In the genomic region with DNA sequence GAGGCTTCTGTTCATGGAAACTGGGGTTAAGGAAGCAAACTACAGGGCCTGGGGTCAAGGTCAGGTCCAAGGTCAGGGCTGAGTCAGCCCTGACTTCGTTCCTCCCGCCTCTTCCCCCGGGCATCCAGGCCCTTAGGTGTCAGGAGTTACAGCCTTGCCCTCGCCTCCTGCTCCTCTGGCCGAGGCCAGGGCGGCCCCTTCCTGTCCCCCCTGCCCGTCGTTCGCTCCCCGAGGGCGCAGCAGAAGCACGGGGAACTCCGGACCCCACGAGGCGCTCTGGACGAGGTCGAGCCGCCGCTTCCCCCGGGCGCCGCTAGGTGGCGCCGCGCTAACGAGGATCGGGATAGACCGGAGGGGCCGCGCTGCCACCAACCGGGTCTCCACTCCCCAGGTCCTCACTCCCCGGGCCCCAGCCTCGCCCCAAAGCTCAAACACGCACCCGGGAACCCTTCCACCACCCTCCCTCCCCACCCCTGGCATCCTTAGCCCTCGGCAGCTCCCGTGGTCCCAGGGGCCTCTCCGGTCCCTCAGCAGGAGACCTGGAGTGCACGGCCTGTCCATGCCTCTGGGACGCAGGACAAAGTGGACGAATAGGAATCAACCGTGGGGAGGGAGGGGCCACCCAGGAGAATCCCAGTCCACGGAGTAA, we compare ENCODE assay signal across 8 cellular contexts. TPM values are rescaled to one million over a fixed set of nuclear protein-coding genes. Genes with fewer than 3 reads are reported as not detected.
DNase-seq lines count a peak whose midpoint lies in the region; ATAC-seq and TF ChIP-seq lines count a peak whose summit lies in the region.
"Had no signal": no experiment of that assay in that cellular context is flagged by ENCODE, and none has a peak within 500 bp of the region (broad histone marks: within the 10 kb centered on the region; RNA-seq: fewer than 3 reads in every experiment).

No MANE protein-coding gene starts in this region.

- H3K9ac ChIP-seq in fibroblast of lung (ENCODE audit: insufficient read depth, low read length) = no peak overlapping the region

- peak; percentile 69 for ATAC-seq in HG03280 (IDR thresholded peaks at IDR 0.05; ENCODE audit: unreplicated experiment)

- H3K36me3 Mint-ChIP-seq in nephron (ENCODE audit: low read depth) = no peaks in the 10 kb centered on the region

- H3K9me3 ChIP-seq in fibroblast of lung (ENCODE audit: control insufficient read depth, insufficient read depth, low read depth, low read length) = no peaks in the 10 kb centered on the region

- peak overlapping the region; percentile 77 for H3K4me2 ChIP-seq in fibroblast of lung (ENCODE audit: extremely low read depth, insufficient read depth, low read length)

- H3K4me3 ChIP-seq in fibroblast of lung (replicated peaks in 1 of 4; ENCODE audit: control extremely low read depth in 1 of 4, insufficient read depth in 1 of 4, low read depth in 3 of 4, low read length in 4 of 4) = peak overlapping the region in 2 of 4 experiments; percentile 15 to 33

- no peak overlapping the region for H3K27ac ChIP-seq in fibroblast of lung (ENCODE audit: insufficient read depth, low read length)

- no peak overlapping the region for H3K4me3 Mint-ChIP-seq in nephron

- DNase-seq in OCI-M1 (lab: John Stamatoyannopoulos, UW) (peak; percentile 70), fibroblast of lung (ENCODE audit: low read depth in 2 of 2) (peak; percentile 44 to 53)
- DNase-seq in activated T-cell treated with anti-CD3 and anti-CD28 coated beads, Interleukin-2, amount 50 U/mL, for 1 hour = peak; percentile 83
- DNase-seq in stimulated activated naive CD4-positive, alpha-beta T cell (lab: John Stamatoyannopoulos, UW) = peak; percentile 22 to 80 (median 68)

- peaks cover 12% of the 10 kb centered on the region for H3K4me1 Mint-ChIP-seq in nephron

- H3K79me2 ChIP-seq in fibroblast of lung (ENCODE audit: control insufficient read depth, insufficient read depth, low read length) = no peaks in the 10 kb centered on the region

- no peaks in the 10 kb centered on the region for H3K27me3 ChIP-seq in fibroblast of lung (ENCODE audit: control insufficient read depth, insufficient read depth, low read length)

- H3K9me3 Mint-ChIP-seq in nephron = no peaks in the 10 kb centered on the region

- H4K20me1 ChIP-seq in fibroblast of lung (ENCODE audit: control insufficient read depth, extremely low read depth, insufficient read depth, low read length) = no peaks in the 10 kb centered on the region

- H2AFZ ChIP-seq in fibroblast of lung (ENCODE audit: low read length) = peak overlapping the region; percentile 62

- no peak overlapping the region for H3K27ac Mint-ChIP-seq in nephron

- H3K36me3 ChIP-seq in fibroblast of lung (ENCODE audit: control insufficient read depth, insufficient read depth, low read length) = no peaks in the 10 kb centered on the region

- peaks cover 5% of the 10 kb centered on the region for H3K4me1 ChIP-seq in fibroblast of lung (ENCODE audit: control insufficient read depth, extremely low read depth, insufficient read depth, low read length)

- peak; percentile 89 for TF ChIP-seq CTCF in GM12873 (IDR thresholded peaks at IDR 0.05; ENCODE audit: insufficient read depth, low read depth, low read length, missing control alignments)
- peak; percentile 78 for TF ChIP-seq CTCF in fibroblast of lung (conservative IDR thresholded peaks at IDR 0.05 in 1 of 2, IDR thresholded peaks at IDR 0.05 in 1 of 2; ENCODE audit: low read depth in 1 of 2, low read length in 2 of 2)
- TF ChIP-seq CTCF in nephron (IDR thresholded peaks at IDR 0.05; ENCODE audit: unreplicated experiment in 3 of 3) = peak; percentile 93 to 96 (median 95)

- peaks cover 18% of the 10 kb centered on the region for H3K27me3 Mint-ChIP-seq in nephron (ENCODE audit: low read depth)

RNA-seq across cellular contexts. Expression of gene MYL10, which starts 59.2 kb away (rescaled TPM):
- total RNA-seq in fibroblast of lung = not detected in 2 replicates
- not detected in 2 replicates for polyA plus RNA-seq in fibroblast of lung
- not detected in 2 replicates for polyA plus RNA-seq in fibroblast of lung (2012)
- not detected in 2 replicates for polyA minus RNA-seq in fibroblast of lung (ENCODE audit: low replicate concordance)
- total RNA-seq: subcutaneous adipose tissue had no signal
